ENCODE assay signal across 2 cellular contexts in the genomic region with DNA sequence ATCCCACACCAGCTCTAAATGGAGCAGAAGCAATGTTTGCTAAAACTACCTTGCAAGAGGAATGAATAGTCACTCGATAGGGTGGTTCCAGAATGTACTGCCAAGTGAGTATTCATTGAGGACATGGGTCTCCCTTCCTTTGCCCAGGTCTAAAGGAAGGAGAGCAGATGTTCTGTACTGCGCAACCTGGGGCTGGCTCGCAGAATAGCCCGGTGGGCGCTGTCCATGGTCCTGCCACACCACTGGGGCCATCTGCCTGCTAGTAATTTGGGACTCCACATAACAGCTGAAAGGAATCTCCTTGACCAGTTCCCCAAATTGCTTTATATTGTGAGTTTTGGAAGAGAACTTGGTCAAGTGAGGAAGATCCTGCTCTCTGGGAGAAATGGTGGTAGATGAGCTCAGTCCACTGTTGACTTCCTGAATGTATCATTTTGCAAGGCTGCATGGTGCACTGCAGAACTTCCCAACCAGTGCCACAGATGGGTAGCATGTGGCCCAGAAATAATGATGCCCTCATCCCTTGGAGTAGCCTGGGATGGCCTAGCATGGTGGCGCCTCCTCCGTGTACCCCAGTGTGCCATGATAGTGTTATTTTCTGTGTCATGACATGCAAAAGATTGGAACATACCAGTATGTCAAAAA.
TF ChIP-seq lines count a peak whose summit lies in the region.

No MANE protein-coding gene starts in this region.

TF ChIP-seq in WTC11, 78 proteins besides CTCF, POLR2A, EP300 and RAD21 (continued from another document and continues in another):
- TF ChIP-seq, protein P1, sequence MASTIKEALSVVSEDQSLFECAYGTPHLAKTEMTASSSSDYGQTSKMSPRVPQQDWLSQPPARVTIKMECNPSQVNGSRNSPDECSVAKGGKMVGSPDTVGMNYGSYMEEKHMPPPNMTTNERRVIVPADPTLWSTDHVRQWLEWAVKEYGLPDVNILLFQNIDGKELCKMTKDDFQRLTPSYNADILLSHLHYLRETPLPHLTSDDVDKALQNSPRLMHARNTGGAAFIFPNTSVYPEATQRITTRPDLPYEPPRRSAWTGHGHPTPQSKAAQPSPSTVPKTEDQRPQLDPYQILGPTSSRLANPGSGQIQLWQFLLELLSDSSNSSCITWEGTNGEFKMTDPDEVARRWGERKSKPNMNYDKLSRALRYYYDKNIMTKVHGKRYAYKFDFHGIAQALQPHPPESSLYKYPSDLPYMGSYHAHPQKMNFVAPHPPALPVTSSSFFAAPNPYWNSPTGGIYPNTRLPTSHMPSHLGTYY (CRISPR knock-in tag; IDR thresholded peaks at IDR 0.05): no peak
- TF ChIP-seq CREM (CRISPR knock-in tag; IDR thresholded peaks at IDR 0.05) (peak; percentile 67; the same call in 1 of the 2 replicates), SMAD4 (CRISPR knock-in tag; IDR thresholded peaks at IDR 0.05) (peak; percentile 82; the same call in 1 of the 2 replicates), OVOL2 (CRISPR knock-in tag; IDR thresholded peaks at IDR 0.05; ENCODE audit: borderline replicate concordance) (no peak), TCF7 (CRISPR knock-in tag; IDR thresholded peaks at IDR 0.05; ENCODE audit: low read depth) (no peak), ETV6 (CRISPR knock-in tag; IDR thresholded peaks at IDR 0.05) (peak; percentile 81), CREB1 (CRISPR knock-in tag; IDR thresholded peaks at IDR 0.05) (peak; percentile 43; the same call in 1 of the 2 replicates), NR3C1 (CRISPR knock-in tag; conservative IDR thresholded peaks at IDR 0.05; ENCODE audit: low read depth) (no peak)
- TF ChIP-seq, protein P2, sequence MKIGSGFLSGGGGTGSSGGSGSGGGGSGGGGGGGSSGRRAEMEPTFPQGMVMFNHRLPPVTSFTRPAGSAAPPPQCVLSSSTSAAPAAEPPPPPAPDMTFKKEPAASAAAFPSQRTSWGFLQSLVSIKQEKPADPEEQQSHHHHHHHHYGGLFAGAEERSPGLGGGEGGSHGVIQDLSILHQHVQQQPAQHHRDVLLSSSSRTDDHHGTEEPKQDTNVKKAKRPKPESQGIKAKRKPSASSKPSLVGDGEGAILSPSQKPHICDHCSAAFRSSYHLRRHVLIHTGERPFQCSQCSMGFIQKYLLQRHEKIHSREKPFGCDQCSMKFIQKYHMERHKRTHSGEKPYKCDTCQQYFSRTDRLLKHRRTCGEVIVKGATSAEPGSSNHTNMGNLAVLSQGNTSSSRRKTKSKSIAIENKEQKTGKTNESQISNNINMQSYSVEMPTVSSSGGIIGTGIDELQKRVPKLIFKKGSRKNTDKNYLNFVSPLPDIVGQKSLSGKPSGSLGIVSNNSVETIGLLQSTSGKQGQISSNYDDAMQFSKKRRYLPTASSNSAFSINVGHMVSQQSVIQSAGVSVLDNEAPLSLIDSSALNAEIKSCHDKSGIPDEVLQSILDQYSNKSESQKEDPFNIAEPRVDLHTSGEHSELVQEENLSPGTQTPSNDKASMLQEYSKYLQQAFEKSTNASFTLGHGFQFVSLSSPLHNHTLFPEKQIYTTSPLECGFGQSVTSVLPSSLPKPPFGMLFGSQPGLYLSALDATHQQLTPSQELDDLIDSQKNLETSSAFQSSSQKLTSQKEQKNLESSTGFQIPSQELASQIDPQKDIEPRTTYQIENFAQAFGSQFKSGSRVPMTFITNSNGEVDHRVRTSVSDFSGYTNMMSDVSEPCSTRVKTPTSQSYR (CRISPR knock-in tag; IDR thresholded peaks at IDR 0.05): peak; percentile 76; the same call in 1 of the 2 replicates
- TF ChIP-seq, protein P3, sequence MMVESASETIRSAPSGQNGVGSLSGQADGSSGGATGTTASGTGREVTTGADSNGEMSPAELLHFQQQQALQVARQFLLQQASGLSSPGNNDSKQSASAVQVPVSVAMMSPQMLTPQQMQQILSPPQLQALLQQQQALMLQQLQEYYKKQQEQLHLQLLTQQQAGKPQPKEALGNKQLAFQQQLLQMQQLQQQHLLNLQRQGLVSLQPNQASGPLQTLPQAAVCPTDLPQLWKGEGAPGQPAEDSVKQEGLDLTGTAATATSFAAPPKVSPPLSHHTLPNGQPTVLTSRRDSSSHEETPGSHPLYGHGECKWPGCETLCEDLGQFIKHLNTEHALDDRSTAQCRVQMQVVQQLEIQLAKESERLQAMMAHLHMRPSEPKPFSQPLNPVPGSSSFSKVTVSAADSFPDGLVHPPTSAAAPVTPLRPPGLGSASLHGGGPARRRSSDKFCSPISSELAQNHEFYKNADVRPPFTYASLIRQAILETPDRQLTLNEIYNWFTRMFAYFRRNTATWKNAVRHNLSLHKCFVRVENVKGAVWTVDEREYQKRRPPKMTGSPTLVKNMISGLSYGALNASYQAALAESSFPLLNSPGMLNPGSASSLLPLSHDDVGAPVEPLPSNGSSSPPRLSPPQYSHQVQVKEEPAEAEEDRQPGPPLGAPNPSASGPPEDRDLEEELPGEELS (CRISPR knock-in tag; IDR thresholded peaks at IDR 0.05): peak; percentile 97
- TF ChIP-seq, protein P4, sequence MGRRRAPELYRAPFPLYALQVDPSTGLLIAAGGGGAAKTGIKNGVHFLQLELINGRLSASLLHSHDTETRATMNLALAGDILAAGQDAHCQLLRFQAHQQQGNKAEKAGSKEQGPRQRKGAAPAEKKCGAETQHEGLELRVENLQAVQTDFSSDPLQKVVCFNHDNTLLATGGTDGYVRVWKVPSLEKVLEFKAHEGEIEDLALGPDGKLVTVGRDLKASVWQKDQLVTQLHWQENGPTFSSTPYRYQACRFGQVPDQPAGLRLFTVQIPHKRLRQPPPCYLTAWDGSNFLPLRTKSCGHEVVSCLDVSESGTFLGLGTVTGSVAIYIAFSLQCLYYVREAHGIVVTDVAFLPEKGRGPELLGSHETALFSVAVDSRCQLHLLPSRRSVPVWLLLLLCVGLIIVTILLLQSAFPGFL (CRISPR knock-in tag; IDR thresholded peaks at IDR 0.05; ENCODE audit: borderline replicate concordance): peak; percentile 78; the same call in 1 of the 2 replicates

TF ChIP-seq in H1, 55 proteins besides CTCF, POLR2A, EP300 and RAD21 (continued from another document):
- TF ChIP-seq ZNF274 (IDR thresholded peaks at IDR 0.05; ENCODE audit: borderline replicate concordance, extremely low read depth, low read length) (no peak), KDM5A (IDR thresholded peaks at IDR 0.05; ENCODE audit: low read length) (no peak), SIN3A (conservative IDR thresholded peaks at IDR 0.05 in 1 of 2, IDR thresholded peaks at IDR 0.05 in 1 of 2; ENCODE audit: low read depth in 1 of 2, low read length in 2 of 2) (peak; percentile 70 to 80; a peak in 1 of 4 replicates), TAF7 (optimal IDR thresholded peaks at IDR 0.05; ENCODE audit: borderline replicate concordance, low read depth, low read length) (peak; percentile 42), HDAC2 (IDR thresholded peaks at IDR 0.05; ENCODE audit: borderline replicate concordance in 1 of 2, low read depth in 2 of 2, low read length in 2 of 2) (0 out of 4 replicates have a peak, but pooled peaks of 1 of the 2 experiments have one; percentile 39), CEBPB (IDR thresholded peaks at IDR 0.05; ENCODE audit: low read depth, low read length) (peak; percentile 43; the same call in 1 of the 2 replicates)
- TF ChIP-seq, protein P5, sequence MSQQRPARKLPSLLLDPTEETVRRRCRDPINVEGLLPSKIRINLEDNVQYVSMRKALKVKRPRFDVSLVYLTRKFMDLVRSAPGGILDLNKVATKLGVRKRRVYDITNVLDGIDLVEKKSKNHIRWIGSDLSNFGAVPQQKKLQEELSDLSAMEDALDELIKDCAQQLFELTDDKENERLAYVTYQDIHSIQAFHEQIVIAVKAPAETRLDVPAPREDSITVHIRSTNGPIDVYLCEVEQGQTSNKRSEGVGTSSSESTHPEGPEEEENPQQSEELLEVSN (IDR thresholded peaks at IDR 0.05): no peak
